ENCODE assay signal across 9 cellular contexts in genomic region chr1:213986925-213987250, GRCh38. TPM values are rescaled to one million over a fixed set of nuclear protein-coding genes. Genes with fewer than 3 reads are reported as not detected.
DNase-seq lines count a peak whose midpoint lies in the region; ATAC-seq, FAIRE-seq and TF ChIP-seq lines count a peak whose summit lies in the region.
"Had no signal": no experiment of that assay in that cellular context is flagged by ENCODE, and none has a peak within 500 bp of the region (broad histone marks: within the 10 kb centered on the region; RNA-seq: fewer than 3 reads in every experiment).

No MANE protein-coding gene starts in this region.

- H3K27ac Mint-ChIP-seq in activated CD4-positive, alpha-beta T cell treated with anti-CD3 and anti-CD28 coated beads, Interleukin-2, amount 10 ng/mL, durations not matched to agents 24 days and 14 days: no peak overlapping the region
- H3K27ac Mint-ChIP-seq in activated naive CD8-positive, alpha-beta T cell treated with anti-CD3 and anti-CD28 coated beads, Interleukin-2, amount 50 U/mL, for 24 hours: no peak overlapping the region

- peaks cover 86% of the 10 kb centered on the region for H3K27me3 Mint-ChIP-seq in activated CD4-positive, alpha-beta T cell treated with anti-CD3 and anti-CD28 coated beads, Interleukin-2, amount 10 ng/mL, durations not matched to agents 24 days and 14 days
- H3K27me3 Mint-ChIP-seq in activated naive CD8-positive, alpha-beta T cell treated with anti-CD3 and anti-CD28 coated beads, Interleukin-2, amount 50 U/mL, for 24 hours: peaks cover 87% of the 10 kb centered on the region

- FAIRE-seq in GM12891 (lab: Jason Lieb, UNC): no peak

- H3K4me3 Mint-ChIP-seq in activated CD4-positive, alpha-beta T cell treated with anti-CD3 and anti-CD28 coated beads, Interleukin-2, amount 10 ng/mL, durations not matched to agents 24 days and 14 days: peak overlapping the region; percentile 92
- H3K4me3 Mint-ChIP-seq in activated naive CD8-positive, alpha-beta T cell treated with anti-CD3 and anti-CD28 coated beads, Interleukin-2, amount 50 U/mL, for 24 hours: peak overlapping the region; percentile 79

- H3K36me3 Mint-ChIP-seq in activated CD4-positive, alpha-beta T cell treated with anti-CD3 and anti-CD28 coated beads, Interleukin-2, amount 10 ng/mL, durations not matched to agents 24 days and 14 days (ENCODE audit: low read depth): peaks cover 10% of the 10 kb centered on the region
- peaks cover 2% of the 10 kb centered on the region for H3K36me3 Mint-ChIP-seq in activated naive CD8-positive, alpha-beta T cell treated with anti-CD3 and anti-CD28 coated beads, Interleukin-2, amount 50 U/mL, for 24 hours (ENCODE audit: low read depth)

- no peaks in the 10 kb centered on the region for H3K27me3 ChIP-seq in liver (ENCODE audit: control insufficient read depth in 4 of 4, insufficient read depth in 4 of 4, low read length in 3 of 4)
- H3K27me3 ChIP-seq in stomach smooth muscle (ENCODE audit: control insufficient read depth in 1 of 2, insufficient read depth in 2 of 2, low read length in 2 of 2): peaks cover 54 to 67% of the 10 kb centered on the region in 2 donors

- intact Hi-C loops in activated CD4-positive, alpha-beta T cell treated with anti-CD3 and anti-CD28 coated beads, Interleukin-2, amount 10 ng/mL, durations not matched to agents 24 days and 14 days (cut with micrococcal nuclease): loop anchor here (5.0 kb wide), 1 partner anchor 200 kb away; no protein-coding TSS in a partner anchor

- TF ChIP-seq POLR2A in GM12891 (IDR thresholded peaks at IDR 0.05; ENCODE audit: low read depth, low read length): no peak

- ATAC-seq in activated naive CD8-positive, alpha-beta T cell treated with anti-CD3 and anti-CD28 coated beads, Interleukin-2, amount 50 U/mL, for 24 hours: no peak
- no peak for ATAC-seq in GM21717 (IDR thresholded peaks at IDR 0.05; ENCODE audit: unreplicated experiment)

- H3K36me3 ChIP-seq in liver (ENCODE audit: control insufficient read depth in 4 of 4, insufficient read depth in 3 of 4, low read depth in 1 of 4, low read length in 3 of 4): no peaks in the 10 kb centered on the region
- H3K36me3 ChIP-seq in stomach smooth muscle (ENCODE audit: control insufficient read depth in 2 of 2, insufficient read depth in 2 of 2, low read length in 2 of 2): no peaks in the 10 kb centered on the region

- H3K27ac ChIP-seq in liver (ENCODE audit: low read depth in 1 of 2, low read length in 2 of 2) (peak overlapping the region; percentile 93 to 97), stomach smooth muscle (ENCODE audit: low read length) (no peak overlapping the region)

- H3K9ac ChIP-seq in liver (ENCODE audit: low read depth in 1 of 2, low read length in 2 of 2) (peak overlapping the region; percentile 50 to 98), stomach smooth muscle (ENCODE audit: low read length in 2 of 2) (no peak overlapping the region)

- peak overlapping the region; percentile 70 to 79 (median 73) for H3K4me3 ChIP-seq in liver (ENCODE audit: low read depth in 1 of 3, low read length in 3 of 3)
- H3K4me3 ChIP-seq in stomach smooth muscle (ENCODE audit: low read length in 2 of 2): peak overlapping the region; percentile 50 to 79

- no peaks in the 10 kb centered on the region for H3K9me3 ChIP-seq in liver (ENCODE audit: control insufficient read depth in 4 of 4, low read length in 3 of 4)
- no peaks in the 10 kb centered on the region for H3K9me3 ChIP-seq in stomach smooth muscle (ENCODE audit: control insufficient read depth in 2 of 2, low read length in 2 of 2)

- no peak for DNase-seq in activated CD4-positive, alpha-beta T cell treated with anti-CD3 and anti-CD28 coated beads, Interleukin-2, amount 10 ng/mL, durations not matched to agents 24 days and 14 days
- no peak for DNase-seq in activated CD4-positive, alpha-beta T cell treated with anti-CD3 and anti-CD28 coated beads for 1 hour
- no peak for DNase-seq in activated naive CD8-positive, alpha-beta T cell treated with anti-CD3 and anti-CD28 coated beads, Interleukin-2, amount 50 U/mL, for 24 hours
- DNase-seq in NCI-H1436 treated with DMSO at 0.1 percent for 48 hours (lab: John Stamatoyannopoulos, UW): no peak
- no peak for DNase-seq in GM12891 (ENCODE audit: insufficient read length, low spot score)

- peaks cover 15% of the 10 kb centered on the region for H3K9me3 Mint-ChIP-seq in activated CD4-positive, alpha-beta T cell treated with anti-CD3 and anti-CD28 coated beads, Interleukin-2, amount 10 ng/mL, durations not matched to agents 24 days and 14 days
- H3K9me3 Mint-ChIP-seq in activated naive CD8-positive, alpha-beta T cell treated with anti-CD3 and anti-CD28 coated beads, Interleukin-2, amount 50 U/mL, for 24 hours: no peaks in the 10 kb centered on the region

- no peak for TF ChIP-seq RAD21 in liver (IDR thresholded peaks at IDR 0.05)

- TF ChIP-seq CTCF in liver (IDR thresholded peaks at IDR 0.05; ENCODE audit: low read depth, low read length, missing input control): no peak

- WGBS in liver: 2% methylated on average over 6 of the region's 6 CpGs

- H3K4me1 Mint-ChIP-seq in activated CD4-positive, alpha-beta T cell treated with anti-CD3 and anti-CD28 coated beads, Interleukin-2, amount 10 ng/mL, durations not matched to agents 24 days and 14 days: peaks cover 29% of the 10 kb centered on the region
- H3K4me1 Mint-ChIP-seq in activated naive CD8-positive, alpha-beta T cell treated with anti-CD3 and anti-CD28 coated beads, Interleukin-2, amount 50 U/mL, for 24 hours: peaks cover 38% of the 10 kb centered on the region

- H3K4me1 ChIP-seq in liver (ENCODE audit: control insufficient read depth in 4 of 4, insufficient read depth in 4 of 4, low read length in 3 of 4) (peaks cover 0 to 38% (median 5%) of the 10 kb centered on the region in 4 donors), stomach smooth muscle (ENCODE audit: control insufficient read depth, insufficient read depth, low read length) (peaks cover 38% of the 10 kb centered on the region)

TF ChIP-seq in liver, 16 proteins besides CTCF, POLR2A, EP300 and RAD21:
- TF ChIP-seq FOXA2 (IDR thresholded peaks at IDR 0.05): no peak
- TF ChIP-seq HNF4G (IDR thresholded peaks at IDR 0.05): no peak
- TF ChIP-seq GABPA (IDR thresholded peaks at IDR 0.05 in 1 of 2, conservative IDR thresholded peaks at IDR 0.05 in 1 of 2): no peak
- no peak for TF ChIP-seq FOXA1 (IDR thresholded peaks at IDR 0.05)

TF ChIP-seq in GM12891, 5 proteins besides CTCF, POLR2A, EP300 and RAD21:
- TF ChIP-seq PAX5 (IDR thresholded peaks at IDR 0.05; ENCODE audit: insufficient read depth, low read length, severe bottlenecking) (no peak), POLR2AphosphoS5 (IDR thresholded peaks at IDR 0.05; ENCODE audit: low read depth, low read length) (no peak), SPI1 (IDR thresholded peaks at IDR 0.05; ENCODE audit: low read depth, low read length) (no peak), POU2F2 (IDR thresholded peaks at IDR 0.05; ENCODE audit: low read depth, low read length) (no peak), TAF1 (IDR thresholded peaks at IDR 0.05; ENCODE audit: low read depth, low read length) (no peak)

RNA-seq across cellular contexts. Expression of gene PROX1, which starts 0.9 kb away (rescaled TPM):
- total RNA-seq in activated CD4-positive, alpha-beta T cell treated with anti-CD3 and anti-CD28 coated beads, Interleukin-2, amount 10 ng/mL, durations not matched to agents 24 days and 14 days: not detected in 2 replicates
- total RNA-seq in liver: 100 to 1,000 TPM in 1 of 2 donors, 10 to 100 TPM in 1; 23.2 to 101 TPM
- 10 to 100 TPM; 18.3 to 39.4 TPM for polyA plus RNA-seq in liver
- 0.01 TPM for polyA plus RNA-seq in GM12891 (2012; ENCODE audit: low read depth, missing spikeins)
- total RNA-seq: T-helper 1 cell treated with Interleukin-12 subunit alpha and Interleukin-12 subunit beta and Interleukin-4 antibody, amounts not matched to agents 30 ng/mL and 1 ng/mL, for 36 hours had no signal

Comparison
In these comparisons a context has a peak if more than half of its experiments do, and no peak if none do; other contexts are left out.
1. H3K9ac ChIP-seq: peak in liver (2 of 2); none in stomach smooth muscle (0 of 2).
2. RNA of gene PROX1, which starts 0.9 kb away (total RNA-seq): 23.2 to 101 TPM in liver; not detected in activated CD4-positive, alpha-beta T cell treated with anti-CD3 and anti-CD28 coated beads, Interleukin-2, amount 10 ng/mL, durations not matched to agents 24 days and 14 days; every median in the first group is over 10 times any median in the second.